Comparison of ENCODE assay signal across 1 cellular context in the genomic region with DNA sequence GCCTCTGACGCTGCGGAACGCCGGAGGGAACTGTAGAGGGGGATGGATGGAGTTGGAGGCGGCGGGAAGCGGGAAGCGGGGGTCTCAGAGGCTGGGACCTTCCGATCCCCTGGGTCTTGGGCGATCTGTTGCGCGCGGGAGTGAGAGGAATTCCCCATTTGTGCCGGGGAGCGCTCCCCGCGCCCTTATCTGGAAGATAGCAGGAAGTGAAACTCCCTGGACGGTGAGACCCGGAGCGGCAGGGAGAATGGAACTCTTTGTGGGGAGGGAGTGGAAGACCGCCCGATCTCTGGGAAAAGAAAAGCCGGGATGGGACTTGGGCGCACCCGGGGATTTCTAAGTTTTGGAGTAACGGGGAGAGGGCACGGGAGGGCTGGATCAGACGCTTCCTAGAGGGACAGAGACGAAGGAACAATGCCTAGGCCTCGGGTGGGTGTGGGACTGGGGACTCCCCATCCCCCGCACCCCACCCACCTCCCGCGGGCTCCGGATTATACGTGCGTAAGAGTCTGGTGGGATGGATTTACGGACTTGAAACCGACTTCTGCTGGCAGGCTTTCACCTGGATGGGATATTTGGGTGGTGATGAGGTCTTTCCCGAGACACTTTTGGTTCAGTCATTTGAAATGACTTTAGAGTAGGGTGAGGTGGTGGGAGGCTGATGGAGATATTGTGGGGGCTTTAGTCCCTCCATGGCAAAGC.
TF ChIP-seq lines count a peak whose summit lies in the region.

No MANE protein-coding gene starts in this region.

TF ChIP-seq in HEK293, 187 proteins besides CTCF, POLR2A, EP300 and RAD21 (continued from another document and continues in another):
- TF ChIP-seq, protein P1, sequence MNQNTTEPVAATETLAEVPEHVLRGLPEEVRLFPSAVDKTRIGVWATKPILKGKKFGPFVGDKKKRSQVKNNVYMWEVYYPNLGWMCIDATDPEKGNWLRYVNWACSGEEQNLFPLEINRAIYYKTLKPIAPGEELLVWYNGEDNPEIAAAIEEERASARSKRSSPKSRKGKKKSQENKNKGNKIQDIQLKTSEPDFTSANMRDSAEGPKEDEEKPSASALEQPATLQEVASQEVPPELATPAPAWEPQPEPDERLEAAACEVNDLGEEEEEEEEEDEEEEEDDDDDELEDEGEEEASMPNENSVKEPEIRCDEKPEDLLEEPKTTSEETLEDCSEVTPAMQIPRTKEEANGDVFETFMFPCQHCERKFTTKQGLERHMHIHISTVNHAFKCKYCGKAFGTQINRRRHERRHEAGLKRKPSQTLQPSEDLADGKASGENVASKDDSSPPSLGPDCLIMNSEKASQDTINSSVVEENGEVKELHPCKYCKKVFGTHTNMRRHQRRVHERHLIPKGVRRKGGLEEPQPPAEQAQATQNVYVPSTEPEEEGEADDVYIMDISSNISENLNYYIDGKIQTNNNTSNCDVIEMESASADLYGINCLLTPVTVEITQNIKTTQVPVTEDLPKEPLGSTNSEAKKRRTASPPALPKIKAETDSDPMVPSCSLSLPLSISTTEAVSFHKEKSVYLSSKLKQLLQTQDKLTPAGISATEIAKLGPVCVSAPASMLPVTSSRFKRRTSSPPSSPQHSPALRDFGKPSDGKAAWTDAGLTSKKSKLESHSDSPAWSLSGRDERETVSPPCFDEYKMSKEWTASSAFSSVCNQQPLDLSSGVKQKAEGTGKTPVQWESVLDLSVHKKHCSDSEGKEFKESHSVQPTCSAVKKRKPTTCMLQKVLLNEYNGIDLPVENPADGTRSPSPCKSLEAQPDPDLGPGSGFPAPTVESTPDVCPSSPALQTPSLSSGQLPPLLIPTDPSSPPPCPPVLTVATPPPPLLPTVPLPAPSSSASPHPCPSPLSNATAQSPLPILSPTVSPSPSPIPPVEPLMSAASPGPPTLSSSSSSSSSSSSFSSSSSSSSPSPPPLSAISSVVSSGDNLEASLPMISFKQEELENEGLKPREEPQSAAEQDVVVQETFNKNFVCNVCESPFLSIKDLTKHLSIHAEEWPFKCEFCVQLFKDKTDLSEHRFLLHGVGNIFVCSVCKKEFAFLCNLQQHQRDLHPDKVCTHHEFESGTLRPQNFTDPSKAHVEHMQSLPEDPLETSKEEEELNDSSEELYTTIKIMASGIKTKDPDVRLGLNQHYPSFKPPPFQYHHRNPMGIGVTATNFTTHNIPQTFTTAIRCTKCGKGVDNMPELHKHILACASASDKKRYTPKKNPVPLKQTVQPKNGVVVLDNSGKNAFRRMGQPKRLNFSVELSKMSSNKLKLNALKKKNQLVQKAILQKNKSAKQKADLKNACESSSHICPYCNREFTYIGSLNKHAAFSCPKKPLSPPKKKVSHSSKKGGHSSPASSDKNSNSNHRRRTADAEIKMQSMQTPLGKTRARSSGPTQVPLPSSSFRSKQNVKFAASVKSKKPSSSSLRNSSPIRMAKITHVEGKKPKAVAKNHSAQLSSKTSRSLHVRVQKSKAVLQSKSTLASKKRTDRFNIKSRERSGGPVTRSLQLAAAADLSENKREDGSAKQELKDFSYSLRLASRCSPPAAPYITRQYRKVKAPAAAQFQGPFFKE (tag by site-specific recombination; IDR thresholded peaks at IDR 0.05; ENCODE audit: borderline replicate concordance): peak; percentile 92; the same call in 1 of the 2 replicates
- TF ChIP-seq ZNF416 (tag by site-specific recombination; IDR thresholded peaks at IDR 0.05) (peak; percentile 55; the same call in 1 of the 2 replicates), MZF1 (tag by site-specific recombination; IDR thresholded peaks at IDR 0.05; ENCODE audit: borderline replicate concordance) (no peak; the same call in 1 of the 2 replicates), RBAK (tag by site-specific recombination; IDR thresholded peaks at IDR 0.05) (0 out of 2 replicates have a peak, but pooled peaks have one; percentile 2), ZNF280C (tag by site-specific recombination; IDR thresholded peaks at IDR 0.05) (no peak), ZNF133 (tag by site-specific recombination; IDR thresholded peaks at IDR 0.05) (no peak), ZNF138 (tag by site-specific recombination; IDR thresholded peaks at IDR 0.05; ENCODE audit: borderline replicate concordance) (no peak), ZNF146 (tag by site-specific recombination; IDR thresholded peaks at IDR 0.05) (no peak; the same call in 1 of the 2 replicates), ZNF596 (tag by site-specific recombination; IDR thresholded peaks at IDR 0.05) (0 out of 2 replicates have a peak, but pooled peaks have one; percentile 53), ZNF600 (tag by site-specific recombination; IDR thresholded peaks at IDR 0.05) (peak; percentile 71), ZNF366 (tag by site-specific recombination; conservative IDR thresholded peaks at IDR 0.05) (peak; percentile 60; the same call in 1 of the 2 replicates), ZNF560 (tag by site-specific recombination; IDR thresholded peaks at IDR 0.05; ENCODE audit: borderline replicate concordance) (no peak), SCRT2 (tag by site-specific recombination; IDR thresholded peaks at IDR 0.05) (peak; percentile 93), ZNF169 (tag by site-specific recombination; IDR thresholded peaks at IDR 0.05) (0 out of 2 replicates have a peak, but pooled peaks have one; percentile 43), ZNF792 (tag by site-specific recombination; IDR thresholded peaks at IDR 0.05) (peak; percentile 83; the same call in 1 of the 2 replicates), ZNF791 (tag by site-specific recombination; IDR thresholded peaks at IDR 0.05) (no peak), KLF1 (tag by site-specific recombination; IDR thresholded peaks at IDR 0.05) (peak; percentile 36; the same call in 1 of the 2 replicates), ZNF645 (tag by site-specific recombination; IDR thresholded peaks at IDR 0.05) (0 out of 2 replicates have a peak, but pooled peaks have one; percentile 5), ZFP69B (tag by site-specific recombination; IDR thresholded peaks at IDR 0.05) (no peak), ZNF266 (tag by site-specific recombination; IDR thresholded peaks at IDR 0.05; ENCODE audit: low read depth) (no peak), ZNF624 (tag by site-specific recombination; IDR thresholded peaks at IDR 0.05) (no peak), PRDM10 (tag by site-specific recombination; IDR thresholded peaks at IDR 0.05) (no peak)
- TF ChIP-seq, protein P2, sequence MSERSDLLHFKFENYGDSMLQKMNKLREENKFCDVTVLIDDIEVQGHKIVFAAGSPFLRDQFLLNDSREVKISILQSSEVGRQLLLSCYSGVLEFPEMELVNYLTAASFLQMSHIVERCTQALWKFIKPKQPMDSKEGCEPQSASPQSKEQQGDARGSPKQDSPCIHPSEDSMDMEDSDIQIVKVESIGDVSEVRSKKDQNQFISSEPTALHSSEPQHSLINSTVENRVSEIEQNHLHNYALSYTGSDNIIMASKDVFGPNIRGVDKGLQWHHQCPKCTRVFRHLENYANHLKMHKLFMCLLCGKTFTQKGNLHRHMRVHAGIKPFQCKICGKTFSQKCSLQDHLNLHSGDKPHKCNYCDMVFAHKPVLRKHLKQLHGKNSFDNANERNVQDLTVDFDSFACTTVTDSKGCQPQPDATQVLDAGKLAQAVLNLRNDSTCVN (tag by site-specific recombination; optimal IDR thresholded peaks at IDR 0.05): no peak
- TF ChIP-seq, protein P3, sequence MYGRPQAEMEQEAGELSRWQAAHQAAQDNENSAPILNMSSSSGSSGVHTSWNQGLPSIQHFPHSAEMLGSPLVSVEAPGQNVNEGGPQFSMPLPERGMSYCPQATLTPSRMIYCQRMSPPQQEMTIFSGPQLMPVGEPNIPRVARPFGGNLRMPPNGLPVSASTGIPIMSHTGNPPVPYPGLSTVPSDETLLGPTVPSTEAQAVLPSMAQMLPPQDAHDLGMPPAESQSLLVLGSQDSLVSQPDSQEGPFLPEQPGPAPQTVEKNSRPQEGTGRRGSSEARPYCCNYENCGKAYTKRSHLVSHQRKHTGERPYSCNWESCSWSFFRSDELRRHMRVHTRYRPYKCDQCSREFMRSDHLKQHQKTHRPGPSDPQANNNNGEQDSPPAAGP (tag by site-specific recombination; IDR thresholded peaks at IDR 0.05): no peak
- TF ChIP-seq, protein P4, sequence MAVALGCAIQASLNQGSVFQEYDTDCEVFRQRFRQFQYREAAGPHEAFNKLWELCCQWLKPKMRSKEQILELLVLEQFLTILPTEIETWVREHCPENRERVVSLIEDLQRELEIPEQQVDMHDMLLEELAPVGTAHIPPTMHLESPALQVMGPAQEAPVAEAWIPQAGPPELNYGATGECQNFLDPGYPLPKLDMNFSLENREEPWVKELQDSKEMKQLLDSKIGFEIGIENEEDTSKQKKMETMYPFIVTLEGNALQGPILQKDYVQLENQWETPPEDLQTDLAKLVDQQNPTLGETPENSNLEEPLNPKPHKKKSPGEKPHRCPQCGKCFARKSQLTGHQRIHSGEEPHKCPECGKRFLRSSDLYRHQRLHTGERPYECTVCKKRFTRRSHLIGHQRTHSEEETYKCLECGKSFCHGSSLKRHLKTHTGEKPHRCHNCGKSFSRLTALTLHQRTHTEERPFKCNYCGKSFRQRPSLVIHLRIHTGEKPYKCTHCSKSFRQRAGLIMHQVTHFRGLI (tag by site-specific recombination; IDR thresholded peaks at IDR 0.05): no peak
- TF ChIP-seq, protein P5, sequence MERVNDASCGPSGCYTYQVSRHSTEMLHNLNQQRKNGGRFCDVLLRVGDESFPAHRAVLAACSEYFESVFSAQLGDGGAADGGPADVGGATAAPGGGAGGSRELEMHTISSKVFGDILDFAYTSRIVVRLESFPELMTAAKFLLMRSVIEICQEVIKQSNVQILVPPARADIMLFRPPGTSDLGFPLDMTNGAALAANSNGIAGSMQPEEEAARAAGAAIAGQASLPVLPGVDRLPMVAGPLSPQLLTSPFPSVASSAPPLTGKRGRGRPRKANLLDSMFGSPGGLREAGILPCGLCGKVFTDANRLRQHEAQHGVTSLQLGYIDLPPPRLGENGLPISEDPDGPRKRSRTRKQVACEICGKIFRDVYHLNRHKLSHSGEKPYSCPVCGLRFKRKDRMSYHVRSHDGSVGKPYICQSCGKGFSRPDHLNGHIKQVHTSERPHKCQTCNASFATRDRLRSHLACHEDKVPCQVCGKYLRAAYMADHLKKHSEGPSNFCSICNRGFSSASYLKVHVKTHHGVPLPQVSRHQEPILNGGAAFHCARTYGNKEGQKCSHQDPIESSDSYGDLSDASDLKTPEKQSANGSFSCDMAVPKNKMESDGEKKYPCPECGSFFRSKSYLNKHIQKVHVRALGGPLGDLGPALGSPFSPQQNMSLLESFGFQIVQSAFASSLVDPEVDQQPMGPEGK (tag by site-specific recombination; IDR thresholded peaks at IDR 0.05): no peak
- TF ChIP-seq, protein P6, sequence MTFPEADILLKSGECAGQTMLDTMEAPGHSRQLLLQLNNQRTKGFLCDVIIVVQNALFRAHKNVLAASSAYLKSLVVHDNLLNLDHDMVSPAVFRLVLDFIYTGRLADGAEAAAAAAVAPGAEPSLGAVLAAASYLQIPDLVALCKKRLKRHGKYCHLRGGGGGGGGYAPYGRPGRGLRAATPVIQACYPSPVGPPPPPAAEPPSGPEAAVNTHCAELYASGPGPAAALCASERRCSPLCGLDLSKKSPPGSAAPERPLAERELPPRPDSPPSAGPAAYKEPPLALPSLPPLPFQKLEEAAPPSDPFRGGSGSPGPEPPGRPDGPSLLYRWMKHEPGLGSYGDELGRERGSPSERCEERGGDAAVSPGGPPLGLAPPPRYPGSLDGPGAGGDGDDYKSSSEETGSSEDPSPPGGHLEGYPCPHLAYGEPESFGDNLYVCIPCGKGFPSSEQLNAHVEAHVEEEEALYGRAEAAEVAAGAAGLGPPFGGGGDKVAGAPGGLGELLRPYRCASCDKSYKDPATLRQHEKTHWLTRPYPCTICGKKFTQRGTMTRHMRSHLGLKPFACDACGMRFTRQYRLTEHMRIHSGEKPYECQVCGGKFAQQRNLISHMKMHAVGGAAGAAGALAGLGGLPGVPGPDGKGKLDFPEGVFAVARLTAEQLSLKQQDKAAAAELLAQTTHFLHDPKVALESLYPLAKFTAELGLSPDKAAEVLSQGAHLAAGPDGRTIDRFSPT (tag by site-specific recombination; IDR thresholded peaks at IDR 0.05): no peak; the same call in 1 of the 2 replicates
